ENCODE assay signal across 18 cellular contexts in the genomic region with DNA sequence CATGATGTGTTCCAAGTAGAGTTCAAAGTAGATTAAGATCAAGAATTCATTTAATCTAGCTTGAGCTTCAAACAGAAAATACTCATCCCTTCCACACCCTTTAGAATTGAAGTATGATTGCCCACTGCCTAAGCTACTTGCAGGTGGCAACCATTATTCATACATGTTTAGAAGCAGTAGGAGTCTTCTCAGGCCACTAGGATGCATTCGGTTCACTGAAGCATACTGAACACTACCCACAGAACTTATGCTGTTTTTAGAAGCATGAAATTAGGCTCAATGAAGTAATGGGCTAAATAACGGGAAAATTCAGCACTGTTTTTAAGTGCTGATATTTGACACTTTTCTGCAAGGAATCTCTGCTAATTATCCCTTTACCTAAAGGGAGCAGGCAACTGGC.
DNase-seq lines count a peak whose midpoint lies in the region; ATAC-seq, FAIRE-seq and TF ChIP-seq lines count a peak whose summit lies in the region.
"Had no signal": no experiment of that assay in that cellular context is flagged by ENCODE, and none has a peak within 500 bp of the region (broad histone marks: within the 10 kb centered on the region; RNA-seq: fewer than 3 reads in every experiment).

No MANE protein-coding gene starts in this region.

- peak; percentile 89 for FAIRE-seq in GM12891 (lab: Jason Lieb, UNC)
- FAIRE-seq: astrocyte, HTR-8/SVneo had no signal

- no peak for TF ChIP-seq POLR2A in GM12891 (IDR thresholded peaks at IDR 0.05; ENCODE audit: low read depth, low read length)

- peaks cover 13% of the 10 kb centered on the region for H3K9me3 Mint-ChIP-seq in progenitor cell of endocrine pancreas (ENCODE audit: low read depth)
- H3K9me3 Mint-ChIP-seq: stimulated activated naive CD8-positive, alpha-beta T cell treated with anti-CD3 and anti-CD28 coated beads, Interleukin-15, Interleukin-2, amounts not matched to agents 100 ng/mL and 50 ng/mL, for 24 hours had no signal

- H3K4me3 Mint-ChIP-seq in progenitor cell of endocrine pancreas (ENCODE audit: low read depth) = no peak overlapping the region
- H3K4me3 Mint-ChIP-seq: stimulated activated naive CD8-positive, alpha-beta T cell treated with anti-CD3 and anti-CD28 coated beads, Interleukin-15, Interleukin-2, amounts not matched to agents 100 ng/mL and 50 ng/mL, for 24 hours; T-helper 17 cell had no signal

- H3K27me3 Mint-ChIP-seq in progenitor cell of endocrine pancreas = no peaks in the 10 kb centered on the region
- H3K27me3 Mint-ChIP-seq: stimulated activated naive CD8-positive, alpha-beta T cell treated with anti-CD3 and anti-CD28 coated beads, Interleukin-15, Interleukin-2, amounts not matched to agents 100 ng/mL and 50 ng/mL, for 24 hours; T-helper 17 cell had no signal

- H3K4me1 Mint-ChIP-seq in progenitor cell of endocrine pancreas (ENCODE audit: low read depth) = peaks cover 9% of the 10 kb centered on the region
- H3K4me1 Mint-ChIP-seq: T-helper 17 cell had no signal

- no peak overlapping the region for H3K27ac Mint-ChIP-seq in progenitor cell of endocrine pancreas
- H3K27ac Mint-ChIP-seq: stimulated activated naive CD8-positive, alpha-beta T cell treated with anti-CD3 and anti-CD28 coated beads, Interleukin-15, Interleukin-2, amounts not matched to agents 100 ng/mL and 50 ng/mL, for 24 hours; T-helper 17 cell had no signal

- TF ChIP-seq CTCF in astrocyte of the cerebellum (IDR thresholded peaks at IDR 0.05; ENCODE audit: low read depth, low read length, missing control alignments) = no peak
- TF ChIP-seq CTCF in progenitor cell of endocrine pancreas (IDR thresholded peaks at IDR 0.05; ENCODE audit: unreplicated experiment) = no peak

- H3K4me3 ChIP-seq in astrocyte of the cerebellum (ENCODE audit: low read depth, low read length) = no peak overlapping the region
- H3K4me3 ChIP-seq: dorsolateral prefrontal cortex, mucosa of descending colon had no signal

- no peak for DNase-seq in GM12891 (ENCODE audit: insufficient read length, low spot score)
- peak; percentile 1 for DNase-seq in astrocyte of the cerebellum (ENCODE audit: low read depth)
- DNase-seq in progenitor cell of endocrine pancreas (ENCODE audit: low spot score, unreplicated experiment) = no peak
- DNase-seq in NCI-H2029 treated with DMSO at 0.1 percent for 48 hours (lab: John Stamatoyannopoulos, UW) = no peak
- no peak for DNase-seq in NCI-H526 (lab: John Stamatoyannopoulos, UW)
- DNase-seq: activated CD4-positive, alpha-beta T cell treated with anti-CD3 and anti-CD28 coated beads, Interleukin-2, amount 50 U/mL, for 4 hours; BE2C; dorsolateral prefrontal cortex; mucosa of descending colon; NCI-H510A treated with DMSO at 0.1 percent for 48 hours; stimulated activated CD4-positive, alpha-beta T cell treated with anti-CD3 and anti-CD28 coated beads, Interleukin-4, amount 100 ng/mL, for 1 hour; T-helper 17 cell had no signal

- in situ Hi-C loops in astrocyte of the cerebellum (cut with HindIII; ENCODE audit: low sequenced_read_pairs) = no loop called here

- ATAC-seq in GM21367 (IDR thresholded peaks at IDR 0.05; ENCODE audit: unreplicated experiment) (peak; percentile 94), HG03025 (IDR thresholded peaks at IDR 0.05; ENCODE audit: low FRiP score, unreplicated experiment) (peak; percentile 87), GM19395 (IDR thresholded peaks at IDR 0.05; ENCODE audit: unreplicated experiment) (no peak)
- ATAC-seq: mucosa of descending colon, T-helper 17 cell had no signal

- H3K36me3 Mint-ChIP-seq in progenitor cell of endocrine pancreas (ENCODE audit: insufficient read depth) = peaks cover 3% of the 10 kb centered on the region

TF ChIP-seq in GM12891, 5 proteins besides CTCF, POLR2A, EP300 and RAD21:
- TF ChIP-seq PAX5 (IDR thresholded peaks at IDR 0.05; ENCODE audit: insufficient read depth, low read length, severe bottlenecking) (no peak), SPI1 (IDR thresholded peaks at IDR 0.05; ENCODE audit: low read depth, low read length) (no peak), POU2F2 (IDR thresholded peaks at IDR 0.05; ENCODE audit: low read depth, low read length) (no peak), TAF1 (IDR thresholded peaks at IDR 0.05; ENCODE audit: low read depth, low read length) (no peak), POLR2AphosphoS5 (IDR thresholded peaks at IDR 0.05; ENCODE audit: low read depth, low read length) (no peak)
